9 cellular contexts compared by ENCODE assay signal in the genomic region with DNA sequence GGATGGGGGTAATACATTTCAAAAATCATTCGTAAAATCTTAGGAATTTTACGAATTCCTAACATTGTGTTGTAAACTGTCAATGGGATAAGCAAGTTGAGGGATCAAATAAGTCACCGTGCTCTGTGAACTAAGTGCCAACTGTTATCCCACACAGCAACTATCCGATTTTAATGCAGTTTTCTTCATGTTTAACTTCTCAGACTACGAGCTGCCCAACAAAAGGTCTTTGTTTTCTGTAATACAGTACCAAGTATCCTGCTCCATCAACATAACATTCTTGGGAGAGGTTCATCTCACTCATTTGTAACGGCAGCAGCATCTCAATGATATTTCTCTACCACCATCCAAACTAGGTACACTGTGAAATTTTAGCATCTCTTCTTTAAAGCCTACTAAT.
"Had no signal": no experiment of that assay in that cellular context is flagged by ENCODE, and none has a peak within 500 bp of the region (broad histone marks: within the 10 kb centered on the region; RNA-seq: fewer than 3 reads in every experiment).

No MANE protein-coding gene starts in this region.

- H3K4me3 ChIP-seq: GM23248, GM23338, HAP-1 had no signal

- ATAC-seq: GM23338, HCT116 had no signal

- H3K9ac ChIP-seq: GM23248 had no signal

- H3K4me2 ChIP-seq: GM23338 had no signal

- DNase-seq: GM23248, GOT3, H7, H9, HCEC 1CT, HFFc6 had no signal

- H3K4me1 ChIP-seq: HAP-1 had no signal

- H3K9me3 ChIP-seq: HAP-1 had no signal

- H3K27ac ChIP-seq: GM23248 had no signal

- H3K36me3 ChIP-seq: HAP-1 had no signal
